Comparison of ENCODE assay signal across 21 cellular contexts in the genomic region with DNA sequence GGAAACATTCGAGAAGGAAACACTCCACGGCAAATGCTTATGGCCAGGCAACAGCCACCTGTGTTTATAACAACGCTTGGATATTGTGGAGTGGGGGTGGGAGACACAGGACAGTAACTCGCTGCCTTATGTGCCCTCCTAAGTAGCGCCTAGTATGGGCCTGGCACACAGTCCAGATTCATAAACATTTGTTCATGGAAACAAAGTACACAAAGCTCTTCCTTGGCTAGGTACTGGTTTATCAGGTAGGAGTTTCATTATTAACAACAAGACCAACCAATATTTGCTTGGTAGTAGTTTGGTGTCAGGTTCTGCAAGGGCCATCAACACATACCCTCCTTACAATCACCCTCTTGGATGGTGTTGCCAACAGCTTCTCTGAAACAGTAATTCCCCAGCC.
"Had no signal": no experiment of that assay in that cellular context is flagged by ENCODE, and none has a peak within 500 bp of the region (broad histone marks: within the 10 kb centered on the region; RNA-seq: fewer than 3 reads in every experiment).

No MANE protein-coding gene starts in this region.

- H3K27me3 ChIP-seq: foreskin keratinocyte, sigmoid colon, vagina had no signal

- H3K9me3 ChIP-seq: lower lobe of right lung, sigmoid colon, thoracic aorta, vagina had no signal

- DNase-seq: activated CD8-positive, alpha-beta memory T cell treated with anti-CD3 and anti-CD28 coated beads for 24 hours; activated CD8-positive, alpha-beta memory T cell treated with anti-CD3 and anti-CD28 coated beads, Interleukin-2, amount 50 U/mL, for 4 hours; activated T-cell treated with anti-CD3 and anti-CD28 coated beads, Interleukin-2, amount 50 U/mL, for 24 hours; aorta; caudate nucleus; dermis blood vessel endothelial cell; effector CD8-positive, alpha-beta T cell; foreskin keratinocyte; lower lobe of right lung; naive B cell; occipital lobe; sigmoid colon; stimulated activated CD4-positive, alpha-beta T cell treated with anti-CD3 and anti-CD28 coated beads, Interleukin-4, amount 100 ng/mL, for 1 hour; stimulated activated naive CD4-positive, alpha-beta T cell had no signal

- H3K4me1 ChIP-seq: foreskin keratinocyte, lower lobe of right lung, sigmoid colon, vagina had no signal

- H3K4me3 ChIP-seq: lower lobe of right lung, sigmoid colon, smooth muscle cell, thoracic aorta, vagina had no signal

- H3K4me2 ChIP-seq: smooth muscle cell had no signal

- ATAC-seq: activated naive CD4-positive, alpha-beta T cell treated with anti-CD3 and anti-CD28 coated beads, Interleukin-2, amount 50 U/mL, for 72 hours; activated T-helper 17 cell treated with anti-CD3 and anti-CD28 coated beads, Interleukin-2, amount 50 U/mL, for 72 hours; foreskin keratinocyte; left lobe of liver; lower lobe of right lung; WTC11 had no signal

- H3K27ac ChIP-seq: foreskin keratinocyte, lower lobe of right lung, sigmoid colon, thoracic aorta, vagina had no signal
